2 cellular contexts compared by ENCODE assay signal in genomic region chr1:23116216-23116836, GRCh38.
TF ChIP-seq lines count a peak whose summit lies in the region.

No MANE protein-coding gene starts in this region.

TF ChIP-seq in HEK293T, 16 proteins besides CTCF, POLR2A, EP300 and RAD21 (continued from another document):
- TF ChIP-seq FOXM1 (IDR thresholded peaks at IDR 0.05; ENCODE audit: borderline replicate concordance) (no peak), LEF1 (IDR thresholded peaks at IDR 0.05; ENCODE audit: borderline replicate concordance) (no peak)

TF ChIP-seq in GM12878, 131 proteins besides CTCF, POLR2A, EP300 and RAD21 (continued from another document):
- TF ChIP-seq, protein P1, sequence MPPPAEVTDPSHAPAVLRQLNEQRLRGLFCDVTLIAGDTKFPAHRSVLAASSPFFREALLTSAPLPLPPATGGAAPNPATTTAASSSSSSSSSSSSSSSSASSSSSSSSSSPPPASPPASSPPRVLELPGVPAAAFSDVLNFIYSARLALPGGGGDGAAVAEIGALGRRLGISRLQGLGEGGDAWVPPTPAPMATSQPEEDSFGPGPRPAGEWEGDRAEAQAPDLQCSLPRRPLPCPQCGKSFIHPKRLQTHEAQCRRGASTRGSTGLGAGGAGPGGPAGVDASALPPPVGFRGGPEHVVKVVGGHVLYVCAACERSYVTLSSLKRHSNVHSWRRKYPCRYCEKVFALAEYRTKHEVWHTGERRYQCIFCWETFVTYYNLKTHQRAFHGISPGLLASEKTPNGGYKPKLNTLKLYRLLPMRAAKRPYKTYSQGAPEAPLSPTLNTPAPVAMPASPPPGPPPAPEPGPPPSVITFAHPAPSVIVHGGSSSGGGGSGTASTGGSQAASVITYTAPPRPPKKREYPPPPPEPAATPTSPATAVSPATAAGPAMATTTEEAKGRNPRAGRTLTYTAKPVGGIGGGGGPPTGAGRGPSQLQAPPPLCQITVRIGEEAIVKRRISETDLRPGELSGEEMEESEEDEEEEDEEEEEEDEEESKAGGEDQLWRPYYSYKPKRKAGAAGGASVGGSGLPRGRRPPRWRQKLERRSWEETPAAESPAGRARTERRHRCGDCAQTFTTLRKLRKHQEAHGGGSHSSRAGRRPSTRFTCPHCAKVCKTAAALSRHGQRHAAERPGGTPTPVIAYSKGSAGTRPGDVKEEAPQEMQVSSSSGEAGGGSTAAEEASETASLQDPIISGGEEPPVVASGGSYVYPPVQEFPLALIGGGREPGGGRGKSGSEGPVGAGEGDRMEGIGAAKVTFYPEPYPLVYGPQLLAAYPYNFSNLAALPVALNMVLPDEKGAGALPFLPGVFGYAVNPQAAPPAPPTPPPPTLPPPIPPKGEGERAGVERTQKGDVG (CRISPR knock-in tag; IDR thresholded peaks at IDR 0.05), result no peak
- TF ChIP-seq ZBED1 (IDR thresholded peaks at IDR 0.05; ENCODE audit: borderline replicate concordance), result no peak
- TF ChIP-seq HDAC2 (IDR thresholded peaks at IDR 0.05), result no peak
- TF ChIP-seq TBL1XR1 (IDR thresholded peaks at IDR 0.05; ENCODE audit: low read depth, low read length), result no peak
- TF ChIP-seq BACH1 (IDR thresholded peaks at IDR 0.05; ENCODE audit: borderline replicate concordance), result no peak
- no peak for TF ChIP-seq RB1 (IDR thresholded peaks at IDR 0.05; ENCODE audit: borderline replicate concordance)
- TF ChIP-seq RELA (IDR thresholded peaks at IDR 0.05; ENCODE audit: borderline replicate concordance, partially characterized antibody), result no peak
